In the genomic region with DNA sequence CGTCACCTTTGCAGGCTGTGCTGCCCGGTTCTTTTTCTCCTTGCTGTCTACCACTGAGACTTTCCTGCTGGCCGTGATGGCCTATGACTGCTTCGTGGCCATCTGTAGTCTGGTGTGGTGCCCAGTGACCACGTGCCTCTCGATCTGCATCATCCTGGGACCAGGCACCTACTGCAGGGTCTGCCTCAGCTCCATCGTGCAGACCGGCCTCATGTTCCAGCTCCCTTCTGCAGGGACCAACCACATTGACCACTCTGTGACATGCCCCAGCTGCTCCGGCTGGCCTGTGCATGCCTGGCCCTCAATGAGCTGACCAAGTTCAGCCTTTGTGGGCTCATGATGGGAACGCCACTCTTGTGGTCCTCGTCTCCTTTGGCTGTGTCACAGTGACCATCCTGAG, we compare ENCODE assay signal across 24 cellular contexts. TPM values are rescaled to one million over a fixed set of nuclear protein-coding genes. Genes with fewer than 3 reads are reported as not detected.
"Had no signal": no experiment of that assay in that cellular context is flagged by ENCODE, and none has a peak within 500 bp of the region (broad histone marks: within the 10 kb centered on the region; RNA-seq: fewer than 3 reads in every experiment).

No MANE protein-coding gene starts in this region.

- DNase-seq: KBM-7, MG63, NCI-H1092, NCI-H1105 treated with DMSO at 0.1 percent for 48 hours, NCI-H1417 treated with DMSO at 0.1 percent for 48 hours, NCI-H146, NCI-H1694 treated with DMSO at 0.1 percent for 48 hours, NCI-H1930, NCI-H2081, NCI-H2107, NCI-H2171, NCI-H226, NCI-H446, NCI-H510A, NCI-H524 treated with DMSO at 0.1 percent for 48 hours, NCI-H69, NCI-H774, SHP77, SK-N-SH, SW 1271 had no signal

- H3K9ac ChIP-seq: SK-N-SH had no signal

- H3K27ac ChIP-seq: RWPE1 had no signal

- H3K9me3 ChIP-seq: MG63, SK-N-SH had no signal

- H3K4me3 ChIP-seq: MG63 had no signal

- H3K36me3 ChIP-seq: MG63 had no signal

- H3K4me2 ChIP-seq: SK-N-SH had no signal

RNA-seq across cellular contexts. Expression of gene OTOS, which starts 31.1 kb away (rescaled TPM):
- total RNA-seq: HT-29, LHCN-M2, SK-MEL-5 had no signal
- polyA plus RNA-seq: SK-N-SH had no signal

RNA-seq across cellular contexts. Expression of gene OR6B3, which starts 56.1 kb away (rescaled TPM):
- total RNA-seq: HT-29, LHCN-M2, SK-MEL-5 had no signal
- polyA plus RNA-seq: SK-N-SH had no signal
